Comparison of ENCODE assay signal across 1 cellular context in genomic region chr19:507286-508203, GRCh38.
TF ChIP-seq lines count a peak whose summit lies in the region.

TPGS1 (plus strand) TSS chr19:507497; CDS start chr19:507507, 10 bp downstream.

TF ChIP-seq in K562, 482 proteins besides CTCF, POLR2A, EP300 and RAD21 (continued from another document and continues in another):
- TF ChIP-seq ZNF398 (CRISPR knock-in tag; IDR thresholded peaks at IDR 0.05): no peak
- peak; percentile 78 for TF ChIP-seq CREM (IDR thresholded peaks at IDR 0.05; ENCODE audit: low read depth)
- peak; percentile 61 for TF ChIP-seq GMEB1 (CRISPR knock-in tag; IDR thresholded peaks at IDR 0.05)
- peak; percentile 98 for TF ChIP-seq NFRKB (IDR thresholded peaks at IDR 0.05; ENCODE audit: low read depth)
- no peak; a peak in 1 of 3 replicates for TF ChIP-seq CBX3 (IDR thresholded peaks at IDR 0.05; ENCODE audit: borderline replicate concordance in 1 of 2, low read length in 2 of 2)
- no peak for TF ChIP-seq ATF6 (CRISPR knock-in tag; IDR thresholded peaks at IDR 0.05)
- no peak for TF ChIP-seq ZNF449 (CRISPR knock-in tag; IDR thresholded peaks at IDR 0.05)
- no peak for TF ChIP-seq HMG20B (CRISPR knock-in tag; IDR thresholded peaks at IDR 0.05)
- no peak for TF ChIP-seq NUFIP1 (IDR thresholded peaks at IDR 0.05; ENCODE audit: partially characterized antibody)
- TF ChIP-seq NFE2L1 (tag; IDR thresholded peaks at IDR 0.05; ENCODE audit: borderline replicate concordance, low read depth): no peak
- TF ChIP-seq CGGBP1 (CRISPR knock-in tag; IDR thresholded peaks at IDR 0.05): no peak
- no peak for TF ChIP-seq ADNP (tag; IDR thresholded peaks at IDR 0.05)
- TF ChIP-seq ZBED1 (IDR thresholded peaks at IDR 0.05): no peak
- TF ChIP-seq GATAD2A (IDR thresholded peaks at IDR 0.05): no peak
- no peak for TF ChIP-seq KLF16 (IDR thresholded peaks at IDR 0.05)
- TF ChIP-seq MXD1 (CRISPR knock-in tag; IDR thresholded peaks at IDR 0.05; ENCODE audit: borderline replicate concordance, poor library complexity, severe bottlenecking): no peak
- 0 out of 2 replicates have a peak, but pooled peaks have one; percentile 17 for TF ChIP-seq MAX (CRISPR knock-in tag; IDR thresholded peaks at IDR 0.05)
- no peak for TF ChIP-seq SREBF1 (IDR thresholded peaks at IDR 0.05; ENCODE audit: borderline replicate concordance, low read depth, low read length)
- peak; percentile 96 for TF ChIP-seq SAP30 (IDR thresholded peaks at IDR 0.05; ENCODE audit: borderline replicate concordance, insufficient read depth, low read depth, low read length, poor library complexity, severe bottlenecking)
- TF ChIP-seq HMG20A (CRISPR knock-in tag; conservative IDR thresholded peaks at IDR 0.05): no peak
- peak; percentile 100 for TF ChIP-seq YY1 (IDR thresholded peaks at IDR 0.05; ENCODE audit: borderline replicate concordance in 1 of 3, control insufficient read depth in 1 of 3, extremely low read depth in 1 of 3, insufficient read depth in 3 of 3, insufficient read length in 1 of 3, insufficient replicate concordance in 2 of 3, low read depth in 1 of 3, low read length in 2 of 3)
- TF ChIP-seq JUNB (CRISPR knock-in tag; conservative IDR thresholded peaks at IDR 0.05): no peak
- no peak for TF ChIP-seq NEUROD1 (IDR thresholded peaks at IDR 0.05; ENCODE audit: borderline replicate concordance, low read depth, low read length, partially characterized antibody)
- peak; percentile 91 for TF ChIP-seq LCOR (CRISPR knock-in tag; IDR thresholded peaks at IDR 0.05)
- no peak for TF ChIP-seq BRCA1 (IDR thresholded peaks at IDR 0.05)
- no peak for TF ChIP-seq BRCA1 (CRISPR knock-in tag; IDR thresholded peaks at IDR 0.05)
- peak; percentile 56; the same call in 1 of the 2 replicates for TF ChIP-seq ZNF431 (CRISPR knock-in tag; IDR thresholded peaks at IDR 0.05)
- TF ChIP-seq CTCFL (IDR thresholded peaks at IDR 0.05; ENCODE audit: borderline replicate concordance, insufficient read depth, low read depth, low read length, poor library complexity, severe bottlenecking): no peak
- TF ChIP-seq ZNF764 (CRISPR knock-in tag; IDR thresholded peaks at IDR 0.05; ENCODE audit: low read depth): no peak
- no peak for TF ChIP-seq GATA2 (CRISPR knock-in tag; IDR thresholded peaks at IDR 0.05)
- no peak for TF ChIP-seq ZNF277 (CRISPR knock-in tag; IDR thresholded peaks at IDR 0.05; ENCODE audit: borderline replicate concordance)
- no peak for TF ChIP-seq KAT2B (IDR thresholded peaks at IDR 0.05; ENCODE audit: low read depth, low read length)
- TF ChIP-seq MIER1 (IDR thresholded peaks at IDR 0.05; ENCODE audit: low read depth): no peak
- no peak for TF ChIP-seq ZBTB43 (CRISPR knock-in tag; IDR thresholded peaks at IDR 0.05)
- 0 out of 4 replicates have a peak, but pooled peaks of 1 of the 2 experiments have one; percentile 33 for TF ChIP-seq MLX (CRISPR knock-in tag; conservative IDR thresholded peaks at IDR 0.05)
- peak; percentile 45; the same call in 1 of the 2 replicates for TF ChIP-seq TFAP4 (CRISPR knock-in tag; IDR thresholded peaks at IDR 0.05; ENCODE audit: borderline replicate concordance)
- no peak; the same call in 1 of the 2 replicates for TF ChIP-seq TRIM28 (IDR thresholded peaks at IDR 0.05)
- TF ChIP-seq XRCC4 (IDR thresholded peaks at IDR 0.05; ENCODE audit: extremely low read depth, insufficient read depth, insufficient read length): no peak
- no peak for TF ChIP-seq ATF2 (CRISPR knock-in tag; IDR thresholded peaks at IDR 0.05)
- TF ChIP-seq PTTG1 (tag; IDR thresholded peaks at IDR 0.05; ENCODE audit: low read depth): peak; percentile 43; the same call in 1 of the 2 replicates
